ENCODE assay signal across 25 cellular contexts in the genomic region with DNA sequence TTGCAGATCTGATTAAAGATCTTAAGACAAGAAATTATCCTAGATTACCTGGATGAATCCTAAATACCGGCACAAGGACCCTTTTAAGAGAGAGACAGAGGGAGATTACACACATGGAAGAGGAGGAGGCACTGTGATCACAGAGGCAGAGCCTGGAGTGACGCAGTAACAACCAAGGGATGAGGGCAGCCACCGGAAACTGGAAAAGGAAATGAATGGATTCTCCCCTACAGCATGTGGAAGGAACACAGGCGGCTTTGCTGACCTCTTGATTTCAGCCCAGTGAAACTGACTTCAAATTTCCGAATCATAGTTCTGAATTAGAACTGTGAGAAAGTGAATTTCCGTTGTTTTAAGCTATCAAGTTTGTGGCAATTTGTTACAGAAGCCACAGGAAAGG. TPM values are rescaled to one million over a fixed set of nuclear protein-coding genes. Genes with fewer than 3 reads are reported as not detected.
DNase-seq lines count a peak whose midpoint lies in the region; ATAC-seq and TF ChIP-seq lines count a peak whose summit lies in the region.
"Had no signal": no experiment of that assay in that cellular context is flagged by ENCODE, and none has a peak within 500 bp of the region (broad histone marks: within the 10 kb centered on the region; RNA-seq: fewer than 3 reads in every experiment).

No MANE protein-coding gene starts in this region.

- H3K9me3 ChIP-seq in right atrium auricular region (peaks cover 0 to 7% of the 10 kb centered on the region in 2 donors), colonic mucosa (no peaks in the 10 kb centered on the region), suprapubic skin (no peaks in the 10 kb centered on the region), spleen (peaks cover 0 to 12% (median under 1%) of the 10 kb centered on the region in 8 donors)
- H3K9me3 ChIP-seq: adrenal gland, neutrophil, prostate gland, upper lobe of left lung had no signal

- H3K4me3 ChIP-seq in right atrium auricular region, result no peak overlapping the region
- no peak overlapping the region for H3K4me3 ChIP-seq in colonic mucosa
- no peak overlapping the region for H3K4me3 ChIP-seq in suprapubic skin
- no peak overlapping the region for H3K4me3 ChIP-seq in spleen
- H3K4me3 ChIP-seq: adrenal gland, hepatocyte, lung, prostate gland, upper lobe of left lung had no signal

- 80% methylated on average over 6 of the region's 6 CpGs for WGBS in suprapubic skin
- WGBS in spleen, 5 donors, result 70 to 80% (median 75%) methylated on average over 6 of the region's 6 CpGs

- in situ Hi-C loops in ACHN (cut with HindIII; ENCODE audit: low pct_ligation_motif_present, low pct_unique_long_range_greater_than_20kb, low sequenced_read_pairs), result no loop called here

- no peak overlapping the region for H3K27ac ChIP-seq in right atrium auricular region
- H3K27ac ChIP-seq in colonic mucosa, result peak overlapping the region; percentile 2
- peak overlapping the region; percentile 48 for H3K27ac ChIP-seq in suprapubic skin
- H3K27ac ChIP-seq in spleen, result no peak overlapping the region
- H3K27ac ChIP-seq: adrenal gland, KMS-11, neutrophil, prostate gland, upper lobe of left lung had no signal

- intact Hi-C loops in left cardiac atrium (cut with DNase I) (no loop called here), colonic mucosa (cut with DNase I) (no loop called here), left colon (cut with DNase I, micrococcal nuclease) (no loop called here), spleen (cut with DNase I; ENCODE audit: low total_unique reads) (no loop called here)

- no peak overlapping the region for H3K9ac ChIP-seq in colonic mucosa (ENCODE audit: low read depth in 2 of 2, low read length in 2 of 2)
- H3K9ac ChIP-seq: KMS-11 had no signal

- H3K36me3 ChIP-seq in right atrium auricular region, result no peaks in the 10 kb centered on the region
- no peaks in the 10 kb centered on the region for H3K36me3 ChIP-seq in colonic mucosa
- H3K36me3 ChIP-seq in suprapubic skin, result no peaks in the 10 kb centered on the region
- no peaks in the 10 kb centered on the region for H3K36me3 ChIP-seq in spleen
- H3K36me3 ChIP-seq: adrenal gland, neutrophil, prostate gland, upper lobe of left lung had no signal

- H3K4me1 ChIP-seq in right atrium auricular region (no peaks in the 10 kb centered on the region), colonic mucosa (no peaks in the 10 kb centered on the region), suprapubic skin (peaks cover 30% of the 10 kb centered on the region), spleen (peaks cover 0 to 3% (median 0%) of the 10 kb centered on the region in 6 donors)
- H3K4me1 ChIP-seq: adrenal gland, prostate gland, upper lobe of left lung had no signal

- no peak for TF ChIP-seq POLR2A in suprapubic skin (IDR thresholded peaks at IDR 0.05)
- no peak for TF ChIP-seq POLR2A in spleen (IDR thresholded peaks at IDR 0.05)

- no peak for TF ChIP-seq CTCF in right atrium auricular region (IDR thresholded peaks at IDR 0.05)
- no peak for TF ChIP-seq CTCF in colonic mucosa (IDR thresholded peaks at IDR 0.05)
- no peak for TF ChIP-seq CTCF in suprapubic skin (IDR thresholded peaks at IDR 0.05)
- no peak for TF ChIP-seq CTCF in spleen (IDR thresholded peaks at IDR 0.05 in 8 of 11, conservative IDR thresholded peaks at IDR 0.05 in 3 of 11)

- no peak for TF ChIP-seq EP300 in suprapubic skin (IDR thresholded peaks at IDR 0.05)

- DNase-seq in left cardiac atrium, result peak; percentile 50
- DNase-seq in right atrium auricular region (ENCODE audit: low spot score), result no peak
- DNase-seq in colonic mucosa, result no peak
- no peak for DNase-seq in left colon
- no peak for DNase-seq in suprapubic skin (ENCODE audit: low spot score in 2 of 2)
- no peak for DNase-seq in kidney glomerular epithelial cell (lab: John Stamatoyannopoulos, UW)
- no peak for DNase-seq in ACHN
- DNase-seq in spleen, result no peak
- DNase-seq: activated CD4-positive, alpha-beta T cell treated with anti-CD3 and anti-CD28 coated beads, Interleukin-2, amount 50 U/mL, for 1 hour; activated CD8-positive, alpha-beta memory T cell treated with anti-CD3 and anti-CD28 coated beads, Interleukin-2, amount 10 ng/mL, durations not matched to agents 7 days and 5 days; activated naive CD4-positive, alpha-beta T cell treated with Interleukin-2 at 50 U/mL for 16 hours; activated T-cell treated with anti-CD3 and anti-CD28 coated beads, Interleukin-2, amount 50 U/mL, for 72 hours; NCI-H1930; SHP77; stimulated activated CD4-positive, alpha-beta T cell treated with anti-CD3 and anti-CD28 coated beads, Interleukin-2, amount 100 ng/mL, for 24 hours; SW 1271; T1000 had no signal

- H3K27me3 ChIP-seq in right atrium auricular region, result no peaks in the 10 kb centered on the region
- H3K27me3 ChIP-seq in colonic mucosa, result no peaks in the 10 kb centered on the region
- no peaks in the 10 kb centered on the region for H3K27me3 ChIP-seq in suprapubic skin
- no peaks in the 10 kb centered on the region for H3K27me3 ChIP-seq in spleen (replicated peaks in 1 of 7)
- H3K27me3 ChIP-seq: adrenal gland, hepatocyte, neutrophil, upper lobe of left lung had no signal

- ATAC-seq in left cardiac atrium (peak; percentile 27 to 72), left colon (peak; percentile 22)
- ATAC-seq: activated CD8-positive, alpha-beta memory T cell treated with anti-CD3 and anti-CD28 coated beads, Interleukin-2, amount 10 ng/mL, durations not matched to agents 7 days and 5 days; activated T-cell treated with anti-CD3 and anti-CD28 coated beads, Interleukin-2, amount 50 U/mL, for 72 hours; WTC11 had no signal

RNA-seq across cellular contexts. Expression of gene IVNS1ABP, which starts 50.2 kb away (rescaled TPM):
- 10 to 100 TPM; 33.2 to 33.3 TPM for total RNA-seq in left cardiac atrium
- total RNA-seq in right atrium auricular region, result 10 to 100 TPM; 20.6 to 21.3 TPM
- 100 to 1,000 TPM in 1 of 2 donors, 10 to 100 TPM in 1; 87.2 to 141 TPM for total RNA-seq in colonic mucosa
- total RNA-seq in left colon, result 100 to 1,000 TPM; 134 to 170 TPM
- 100 to 1,000 TPM; 116 to 189 (median 145) TPM for total RNA-seq in suprapubic skin
- 100 to 1,000 TPM in 6 of 7 donors, 10 to 100 TPM in 1; 83.0 to 148 (median 115) TPM for total RNA-seq in spleen
- 10 to 100 TPM; 29.5 to 38.4 (median 31.2) TPM for polyA plus RNA-seq in spleen

Comparison
In these comparisons a context has a peak if more than half of its experiments do, and no peak if none do; other contexts are left out.
1. H3K27ac ChIP-seq: peak in colonic mucosa (single experiment) and suprapubic skin (single experiment); none in right atrium auricular region (0 of 2) and spleen (0 of 8).